ENCODE assay signal across 8 cellular contexts in the genomic region with DNA sequence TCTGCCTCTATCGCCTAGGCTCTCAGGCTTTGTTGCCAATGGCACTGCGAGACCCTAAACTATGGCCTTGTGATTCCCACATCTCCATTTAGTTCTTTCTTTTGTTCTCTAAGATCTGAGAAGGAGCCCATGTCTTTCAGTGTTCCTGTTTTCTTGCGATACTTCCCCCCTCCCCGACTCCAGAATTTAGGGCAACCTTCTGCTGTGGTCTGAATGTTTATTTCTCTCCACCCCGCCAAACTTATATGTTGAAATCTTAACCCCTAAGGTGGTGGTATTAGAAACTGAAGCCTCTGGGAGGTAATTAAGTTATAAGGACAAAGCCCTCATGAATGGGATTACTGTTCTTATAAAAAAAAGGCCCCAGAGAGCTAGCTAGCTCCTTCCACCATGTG. TPM values are rescaled to one million over a fixed set of nuclear protein-coding genes. Genes with fewer than 3 reads are reported as not detected.
DNase-seq lines count a peak whose midpoint lies in the region; ATAC-seq and TF ChIP-seq lines count a peak whose summit lies in the region.

No MANE protein-coding gene starts in this region.

- no peak for DNase-seq in activated CD4-positive, alpha-beta T cell treated with anti-CD3 and anti-CD28 coated beads, Interleukin-2, amount 10 ng/mL, durations not matched to agents 7 days and 5 days
- DNase-seq in activated CD4-positive, alpha-beta T cell treated with anti-CD3 and anti-CD28 coated beads for 4 hours, result no peak
- no peak for DNase-seq in activated CD8-positive, alpha-beta T cell treated with anti-CD3 and anti-CD28 coated beads, Interleukin-2, amount 10 ng/mL, durations not matched to agents 7 days and 5 days
- DNase-seq in testis, result no peak
- DNase-seq in NCI-H187 (lab: John Stamatoyannopoulos, UW), result no peak
- DNase-seq in GF-D8 (lab: John Stamatoyannopoulos, UW), result no peak
- no peak for DNase-seq in T-helper 9 cell

- peak; percentile 3 for ATAC-seq in activated CD8-positive, alpha-beta T cell treated with anti-CD3 and anti-CD28 coated beads, Interleukin-2, amount 10 ng/mL, durations not matched to agents 7 days and 5 days

- peaks cover 26% of the 10 kb centered on the region for H3K4me1 ChIP-seq in iPS-18a (ENCODE audit: control insufficient read depth, low read depth, low read length)
- H3K4me1 ChIP-seq in testis, result peaks cover 13% of the 10 kb centered on the region

- 6 to 9% methylated on average over 5 of the region's 5 CpGs for WGBS in testis, 2 donors

- H3K9me3 Mint-ChIP-seq in activated CD4-positive, alpha-beta T cell treated with anti-CD3 and anti-CD28 coated beads, Interleukin-2, amount 10 ng/mL, durations not matched to agents 7 days and 5 days, result peaks cover 2% of the 10 kb centered on the region
- H3K9me3 Mint-ChIP-seq in activated CD8-positive, alpha-beta T cell treated with anti-CD3 and anti-CD28 coated beads, Interleukin-2, amount 10 ng/mL, durations not matched to agents 7 days and 5 days (ENCODE audit: insufficient read depth), result no peaks in the 10 kb centered on the region

- H3K27me3 Mint-ChIP-seq in activated CD4-positive, alpha-beta T cell treated with anti-CD3 and anti-CD28 coated beads, Interleukin-2, amount 10 ng/mL, durations not matched to agents 7 days and 5 days, result no peaks in the 10 kb centered on the region
- no peaks in the 10 kb centered on the region for H3K27me3 Mint-ChIP-seq in activated CD8-positive, alpha-beta T cell treated with anti-CD3 and anti-CD28 coated beads, Interleukin-2, amount 10 ng/mL, durations not matched to agents 7 days and 5 days (ENCODE audit: low read depth)

- peak overlapping the region; percentile 93 for H3K27ac Mint-ChIP-seq in activated CD4-positive, alpha-beta T cell treated with anti-CD3 and anti-CD28 coated beads, Interleukin-2, amount 10 ng/mL, durations not matched to agents 7 days and 5 days
- peak overlapping the region; percentile 84 for H3K27ac Mint-ChIP-seq in activated CD8-positive, alpha-beta T cell treated with anti-CD3 and anti-CD28 coated beads, Interleukin-2, amount 10 ng/mL, durations not matched to agents 7 days and 5 days

- no peaks in the 10 kb centered on the region for H3K9me3 ChIP-seq in iPS-18a (ENCODE audit: control insufficient read depth, low read depth, low read length)
- no peaks in the 10 kb centered on the region for H3K9me3 ChIP-seq in testis

- H3K27ac ChIP-seq in iPS-18a (ENCODE audit: low read length) (peak overlapping the region; percentile 71), testis (peak overlapping the region; percentile 78 to 85)

- CTCF ChIA-PET in activated CD4-positive, alpha-beta T cell treated with anti-CD3 and anti-CD28 coated beads, Interleukin-2, amount 10 ng/mL, durations not matched to agents 7 days and 5 days (lab: Charles Lee), result interaction anchor here (0.6 to 1.2 kb wide), 3 partner anchors 15 to 288 kb away, joined by 3 to 5 read pairs (median 3); no protein-coding TSS in a partner anchor
- CTCF ChIA-PET in activated CD8-positive, alpha-beta T cell treated with anti-CD3 and anti-CD28 coated beads, Interleukin-2, amount 10 ng/mL, durations not matched to agents 7 days and 5 days (lab: Charles Lee), result interaction anchor here (1.6 kb wide), 1 partner anchor 247 kb away, joined by 5 read pairs; no protein-coding TSS in a partner anchor

- POLR2A ChIA-PET in activated CD4-positive, alpha-beta T cell treated with anti-CD3 and anti-CD28 coated beads, Interleukin-2, amount 10 ng/mL, durations not matched to agents 7 days and 5 days (lab: Charles Lee), result interaction anchor here (0.7 kb wide), 1 partner anchor 25 kb away, joined by 3 read pairs; no protein-coding TSS in a partner anchor
- POLR2A ChIA-PET in activated CD8-positive, alpha-beta T cell treated with anti-CD3 and anti-CD28 coated beads, Interleukin-2, amount 10 ng/mL, durations not matched to agents 7 days and 5 days (lab: Charles Lee), result interaction anchor here (1.0 to 2.1 kb wide), 3 partner anchors 61 to 168 kb away, joined by 3 to 13 read pairs (median 6); a partner anchor contains a TSS

- TF ChIP-seq CTCF in testis (IDR thresholded peaks at IDR 0.05), result no peak

- H3K9ac ChIP-seq in iPS-18a (ENCODE audit: low read length), result peak overlapping the region; percentile 45

- H3K4me3 ChIP-seq in iPS-18a (ENCODE audit: low read length) (peak overlapping the region; percentile 20), testis (peak overlapping the region in 1 of 2 donors; percentile 29)

- H3K27me3 ChIP-seq in iPS-18a (ENCODE audit: control insufficient read depth, insufficient read depth, low read length) (no peaks in the 10 kb centered on the region), testis (no peaks in the 10 kb centered on the region)

- no peaks in the 10 kb centered on the region for H3K36me3 ChIP-seq in iPS-18a (ENCODE audit: control insufficient read depth, low read depth, low read length)
- H3K36me3 ChIP-seq in testis (ENCODE audit: low read depth, missing control alignments), result no peaks in the 10 kb centered on the region

- TF ChIP-seq POLR2A in testis (IDR thresholded peaks at IDR 0.05), result no peak

- intact Hi-C loops in testis (cut with DNase I; ENCODE audit: low total_unique reads), result no loop called here

- H3K4me1 Mint-ChIP-seq in activated CD4-positive, alpha-beta T cell treated with anti-CD3 and anti-CD28 coated beads, Interleukin-2, amount 10 ng/mL, durations not matched to agents 7 days and 5 days, result peaks cover 43% of the 10 kb centered on the region
- H3K4me1 Mint-ChIP-seq in activated CD8-positive, alpha-beta T cell treated with anti-CD3 and anti-CD28 coated beads, Interleukin-2, amount 10 ng/mL, durations not matched to agents 7 days and 5 days (ENCODE audit: low read depth), result peaks cover 26% of the 10 kb centered on the region

- peaks cover 2% of the 10 kb centered on the region for H3K36me3 Mint-ChIP-seq in activated CD4-positive, alpha-beta T cell treated with anti-CD3 and anti-CD28 coated beads, Interleukin-2, amount 10 ng/mL, durations not matched to agents 7 days and 5 days (ENCODE audit: low read depth)
- peaks cover 2% of the 10 kb centered on the region for H3K36me3 Mint-ChIP-seq in activated CD8-positive, alpha-beta T cell treated with anti-CD3 and anti-CD28 coated beads, Interleukin-2, amount 10 ng/mL, durations not matched to agents 7 days and 5 days (ENCODE audit: low read depth)

- H3K4me3 Mint-ChIP-seq in activated CD4-positive, alpha-beta T cell treated with anti-CD3 and anti-CD28 coated beads, Interleukin-2, amount 10 ng/mL, durations not matched to agents 7 days and 5 days, result peak overlapping the region; percentile 66
- H3K4me3 Mint-ChIP-seq in activated CD8-positive, alpha-beta T cell treated with anti-CD3 and anti-CD28 coated beads, Interleukin-2, amount 10 ng/mL, durations not matched to agents 7 days and 5 days, result peak overlapping the region; percentile 62

RNA-seq across cellular contexts. Expression of a gene that starts 6.4 kb away (rescaled TPM):
- not detected for total RNA-seq in activated CD4-positive, alpha-beta T cell treated with anti-CD3 and anti-CD28 coated beads, Interleukin-2, amount 10 ng/mL, durations not matched to agents 7 days and 5 days
- not detected for total RNA-seq in activated CD8-positive, alpha-beta T cell treated with anti-CD3 and anti-CD28 coated beads, Interleukin-2, amount 10 ng/mL, durations not matched to agents 7 days and 5 days
- 1 to 10 TPM; 2.0 to 5.4 TPM for total RNA-seq in testis
- polyA plus RNA-seq in testis (ENCODE audit: insufficient read depth, low read depth, low replicate concordance), result 3.0 TPM
